Comparison of ENCODE assay signal across 1 cellular context in genomic region chr20:47872341-47872740, GRCh38.
TF ChIP-seq lines count a peak whose summit lies in the region.

No MANE protein-coding gene starts in this region.

TF ChIP-seq in WTC11, 78 proteins besides CTCF, POLR2A, EP300 and RAD21 (continued from another document):
- TF ChIP-seq ARID4B (CRISPR knock-in tag; IDR thresholded peaks at IDR 0.05; ENCODE audit: borderline replicate concordance): no peak
- no peak for TF ChIP-seq ATF3 (CRISPR knock-in tag; conservative IDR thresholded peaks at IDR 0.05)
TF ChIP-seq in WTC11: peak in this region for 0.
